ENCODE assay signal across 32 cellular contexts in genomic region chr16:58307583-58308312, GRCh38. TPM values are rescaled to one million over a fixed set of nuclear protein-coding genes. Genes with fewer than 3 reads are reported as not detected.
"Had no signal": no experiment of that assay in that cellular context is flagged by ENCODE, and none has a peak within 500 bp of the region (broad histone marks: within the 10 kb centered on the region; RNA-seq: fewer than 3 reads in every experiment).

No MANE protein-coding gene starts in this region.

- FAIRE-seq: bronchial epithelial cell had no signal

- H3K4me1 ChIP-seq: ascending aorta had no signal

- H3K36me3 ChIP-seq: ascending aorta, cardiac muscle cell had no signal

- H3K27me3 ChIP-seq: ascending aorta, cardiac muscle cell had no signal

- ATAC-seq: activated CD8-positive, alpha-beta T cell treated with anti-CD3 and anti-CD28 coated beads for 36 hours; activated naive CD8-positive, alpha-beta T cell treated with anti-CD3 and anti-CD28 coated beads, Interleukin-2, amount 50 U/mL, for 24 hours; activated T-cell treated with anti-CD3 and anti-CD28 coated beads, Interleukin-2, amount 50 U/mL, for 4 hours; activated T-cell treated with anti-CD3 and anti-CD28 coated beads, Interleukin-2, amount 50 U/mL, for 72 hours had no signal

- H3K4me3 ChIP-seq: ascending aorta, cardiac muscle cell had no signal

- H3K9me3 ChIP-seq: ascending aorta had no signal

- DNase-seq: activated B cell treated with CpG ODN at 0.5 μM for 24 hours; activated CD4-positive, alpha-beta memory T cell treated with anti-CD3 and anti-CD28 coated beads for 36 hours; activated CD4-positive, alpha-beta T cell treated with anti-CD3 and anti-CD28 coated beads for 4 hours; activated CD4-positive, alpha-beta T cell treated with anti-CD3 and anti-CD28 coated beads, Interleukin-2, amount 10 ng/mL, durations not matched to agents 24 days and 14 days; activated CD4-positive, alpha-beta T cell treated with anti-CD3 and anti-CD28 coated beads, Interleukin-2, amount 50 U/mL, for 1 hour; activated CD4-positive, alpha-beta T cell treated with anti-CD3 and anti-CD28 coated beads, Interleukin-2, amount 50 U/mL, for 4 hours; activated CD4-positive, CD25-positive, alpha-beta regulatory T cell treated with anti-CD3 and anti-CD28 coated beads, Interleukin-2, amount 50 U/mL, for 72 hours; activated CD8-positive, alpha-beta memory T cell treated with anti-CD3 and anti-CD28 coated beads, Interleukin-2, amount 50 U/mL, for 4 hours; activated CD8-positive, alpha-beta T cell treated with anti-CD3 and anti-CD28 coated beads for 36 hours; activated effector memory CD4-positive, alpha-beta T cell treated with Interleukin-2 at 50 U/mL for 16 hours; activated gamma-delta T cell; activated naive CD4-positive, alpha-beta T cell treated with anti-CD3 and anti-CD28 coated beads, Interleukin-2, amount 10 ng/mL, durations not matched to agents 7 days and 5 days; activated naive CD4-positive, alpha-beta T cell treated with Interleukin-2 at 50 U/mL for 16 hours; activated naive CD8-positive, alpha-beta T cell treated with anti-CD3 and anti-CD28 coated beads, Interleukin-2, amount 10 ng/mL, durations not matched to agents 7 days and 5 days; activated naive CD8-positive, alpha-beta T cell treated with anti-CD3 and anti-CD28 coated beads, Interleukin-2, amount 50 U/mL, for 24 hours; activated T-cell treated with anti-CD3 and anti-CD28 coated beads for 4 hours; activated T-cell treated with anti-CD3 and anti-CD28 coated beads, Interleukin-2, amount 50 U/mL, for 1 hour; activated T-cell treated with anti-CD3 and anti-CD28 coated beads, Interleukin-2, amount 50 U/mL, for 4 hours; activated T-cell treated with anti-CD3 and anti-CD28 coated beads, Interleukin-2, amount 50 U/mL, for 72 hours; amygdala; anterior cingulate cortex; caudate nucleus; cerebellar nuclear complex; T-helper 1 cell; T-helper 2 cell; T-helper 9 cell had no signal

- H3K27ac ChIP-seq: ascending aorta, cardiac muscle cell, VCaP had no signal

RNA-seq across cellular contexts. Expression of gene PRSS54, which starts 12.9 kb away (rescaled TPM):
- total RNA-seq: activated B cell treated with CpG ODN at 0.5 μM for 24 hours; activated CD4-positive, alpha-beta memory T cell treated with anti-CD3 and anti-CD28 coated beads for 36 hours; activated CD4-positive, alpha-beta T cell treated with anti-CD3 and anti-CD28 coated beads, Interleukin-2, amount 10 ng/mL, durations not matched to agents 24 days and 14 days; activated CD8-positive, alpha-beta memory T cell treated with anti-CD3 and anti-CD28 coated beads for 36 hours; activated CD8-positive, alpha-beta T cell treated with anti-CD3 and anti-CD28 coated beads for 36 hours; activated naive CD8-positive, alpha-beta T cell treated with anti-CD3 and anti-CD28 coated beads, Interleukin-2, amount 10 ng/mL, durations not matched to agents 7 days and 5 days; activated T-cell treated with anti-CD3 and anti-CD28 coated beads, Interleukin-2, amount 50 U/mL, for 4 hours; activated T-cell treated with anti-CD3 and anti-CD28 coated beads, Interleukin-2, amount 50 U/mL, for 72 hours; activated T-helper 2 cell treated with anti-CD3 and anti-CD28 coated beads, Interferon-gamma antibody, Interleukin-2, Interleukin-4, amounts not matched to agents 10 μg/mL and 5 μg/mL and 100 μg/mL, durations not matched to agents 14 hours and 24 hours and 36 hours; ascending aorta; bronchial epithelial cell; cardiac muscle cell had no signal
- polyA plus RNA-seq: cardiac muscle cell had no signal
